22 cellular contexts compared by ENCODE assay signal in the genomic region with DNA sequence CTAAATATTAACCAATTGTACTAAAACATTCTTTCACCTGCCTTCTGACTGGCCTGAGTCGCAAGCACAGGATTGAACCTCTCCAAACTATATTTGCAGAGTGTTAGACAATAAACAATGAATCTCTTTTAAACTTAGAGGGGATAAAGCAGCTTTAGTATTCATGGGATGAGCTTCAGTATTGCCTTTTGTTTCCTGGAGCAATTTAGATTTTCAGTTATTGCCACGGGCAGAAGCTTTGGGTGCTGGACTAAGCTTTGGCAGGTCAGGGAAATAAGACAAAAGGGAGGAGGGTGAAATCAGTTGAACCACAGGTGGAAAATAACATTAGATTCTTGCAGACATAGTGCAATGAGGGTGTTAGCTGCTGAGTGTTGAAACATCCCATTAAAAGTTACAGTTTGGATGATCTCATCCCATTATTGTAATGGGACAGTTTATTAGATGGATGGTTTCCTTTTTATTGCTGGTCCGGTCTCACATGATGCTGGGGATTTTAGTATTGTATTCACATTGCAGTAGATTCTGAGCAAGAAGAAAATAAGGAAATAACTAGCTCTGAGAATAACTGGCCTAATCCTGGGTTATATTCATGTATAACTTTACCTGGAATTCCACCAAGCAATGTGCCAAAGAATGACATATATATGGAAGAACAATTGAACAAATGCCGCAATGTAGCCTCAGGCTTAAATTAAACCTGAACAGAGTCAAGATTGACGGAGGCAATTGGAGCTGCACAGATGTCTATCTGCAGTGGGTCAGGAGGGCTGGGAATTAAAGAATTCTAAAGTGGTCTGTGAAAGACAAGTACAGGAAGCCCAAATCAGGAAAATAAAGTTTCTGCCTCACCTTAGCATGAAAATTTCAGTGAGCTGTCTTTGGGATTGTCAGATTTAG.
"Had no signal": no experiment of that assay in that cellular context is flagged by ENCODE, and none has a peak within 500 bp of the region (broad histone marks: within the 10 kb centered on the region; RNA-seq: fewer than 3 reads in every experiment).

No MANE protein-coding gene starts in this region.

- H3K36me3 ChIP-seq: left lung, lower lobe of right lung, neutrophil, thyroid gland, upper lobe of right lung had no signal

- H3K4me3 ChIP-seq: left lung, lower lobe of right lung, skin epidermis, thyroid gland, upper lobe of right lung had no signal

- H3K9me3 ChIP-seq: lower lobe of right lung, neutrophil, thyroid gland, upper lobe of right lung had no signal

- ATAC-seq: activated CD8-positive, alpha-beta T cell treated with anti-CD3 and anti-CD28 coated beads for 36 hours; activated naive CD8-positive, alpha-beta T cell treated with anti-CD3 and anti-CD28 coated beads, Interleukin-2, amount 50 U/mL, for 24 hours; activated T-cell treated with anti-CD3 and anti-CD28 coated beads, Interleukin-2, amount 50 U/mL, for 4 hours; activated T-helper 17 cell treated with anti-CD3 and anti-CD28 coated beads, Interleukin-2, amount 50 U/mL, for 72 hours; effector memory CD8-positive, alpha-beta T cell; left lung; lower lobe of right lung; sciatic nerve; stimulated activated effector memory CD8-positive, alpha-beta T cell treated with anti-CD3 and anti-CD28 coated beads, Interleukin-12 subunit alpha, Interleukin-12 subunit beta, amount 100 ng/mL, for 72 hours; upper lobe of right lung had no signal

- H3K27me3 ChIP-seq: left lung, neutrophil, thyroid gland, upper lobe of right lung had no signal

- H3K27ac ChIP-seq: left lung, lower lobe of right lung, neutrophil, skin epidermis, thyroid gland, upper lobe of right lung had no signal

- DNase-seq: activated CD4-positive, alpha-beta T cell treated with anti-CD3 and anti-CD28 coated beads, Interleukin-2, amount 50 U/mL, for 1 hour; activated CD4-positive, CD25-positive, alpha-beta regulatory T cell treated with anti-CD3 and anti-CD28 coated beads, Interleukin-2, amount 50 U/mL, for 72 hours; activated CD8-positive, alpha-beta T cell treated with anti-CD3 and anti-CD28 coated beads for 36 hours; activated gamma-delta T cell treated with Interleukin-2 at 50 U/mL for 16 hours; activated naive CD8-positive, alpha-beta T cell treated with anti-CD3 and anti-CD28 coated beads, Interleukin-2, amount 50 U/mL, for 24 hours; activated T-cell treated with anti-CD3 and anti-CD28 coated beads, Interleukin-2, amount 50 U/mL, for 4 hours; caudate nucleus; cortex of kidney; effector memory CD8-positive, alpha-beta T cell; foreskin melanocyte; left lung; lower lobe of right lung; retina; stimulated activated CD4-positive, alpha-beta T cell treated with anti-CD3 and anti-CD28 coated beads, Interleukin-4, amount 100 ng/mL, for 24 hours; T-helper 2 cell; thyroid gland; upper lobe of right lung had no signal

- H3K4me1 ChIP-seq: left lung, lower lobe of right lung, thyroid gland, upper lobe of right lung had no signal
